ENCODE assay signal across 23 cellular contexts in genomic region chr4:134144337-134144736, GRCh38. TPM values are rescaled to one million over a fixed set of nuclear protein-coding genes. Genes with fewer than 3 reads are reported as not detected.
"Had no signal": no experiment of that assay in that cellular context is flagged by ENCODE, and none has a peak within 500 bp of the region (broad histone marks: within the 10 kb centered on the region; RNA-seq: fewer than 3 reads in every experiment).

No MANE protein-coding gene starts in this region.

- ATAC-seq: effector memory CD8-positive, alpha-beta T cell; esophagus mucosa; gastrocnemius medialis; heart right ventricle; left cardiac atrium; left lung; left ventricle myocardium superior; lower lobe of right lung; mucosa of descending colon; naive thymus-derived CD8-positive, alpha-beta T cell had no signal

- H3K4me1 ChIP-seq: esophagus squamous epithelium, gastrocnemius medialis, heart right ventricle, left lung, lower lobe of right lung had no signal

- DNase-seq: cortex of kidney; effector CD8-positive, alpha-beta T cell; effector memory CD8-positive, alpha-beta T cell; endodermal cell; erythroblast; esophagus squamous epithelium; foreskin fibroblast; foreskin melanocyte; gastrocnemius medialis; glutamatergic neuron; head of caudate nucleus; heart right ventricle; hippocampal formation; left cardiac atrium; left lung; left ventricle myocardium superior; lower lobe of right lung; mesenchymal stem cell; mucosa of descending colon; naive B cell; naive thymus-derived CD8-positive, alpha-beta T cell had no signal

- H3K27me3 ChIP-seq: esophagus squamous epithelium, gastrocnemius medialis, heart right ventricle, left lung had no signal

- H3K27ac ChIP-seq: epithelial cell of prostate, esophagus squamous epithelium, gastrocnemius medialis, heart right ventricle, left lung, lower lobe of right lung had no signal

- H3K36me3 ChIP-seq: esophagus squamous epithelium, gastrocnemius medialis, heart right ventricle, left lung, lower lobe of right lung had no signal

- H3K4me3 ChIP-seq: esophagus squamous epithelium, gastrocnemius medialis, heart right ventricle, left lung, lower lobe of right lung, mucosa of descending colon had no signal

- H3K9me3 ChIP-seq: esophagus squamous epithelium, gastrocnemius medialis, left lung, lower lobe of right lung, mucosa of descending colon had no signal

RNA-seq across cellular contexts. Expression of gene PABPC4L, which starts 57.3 kb away (rescaled TPM):
- total RNA-seq: naive thymus-derived CD8-positive, alpha-beta T cell had no signal
- polyA plus RNA-seq: naive thymus-derived CD8-positive, alpha-beta T cell had no signal
